In the genomic region with DNA sequence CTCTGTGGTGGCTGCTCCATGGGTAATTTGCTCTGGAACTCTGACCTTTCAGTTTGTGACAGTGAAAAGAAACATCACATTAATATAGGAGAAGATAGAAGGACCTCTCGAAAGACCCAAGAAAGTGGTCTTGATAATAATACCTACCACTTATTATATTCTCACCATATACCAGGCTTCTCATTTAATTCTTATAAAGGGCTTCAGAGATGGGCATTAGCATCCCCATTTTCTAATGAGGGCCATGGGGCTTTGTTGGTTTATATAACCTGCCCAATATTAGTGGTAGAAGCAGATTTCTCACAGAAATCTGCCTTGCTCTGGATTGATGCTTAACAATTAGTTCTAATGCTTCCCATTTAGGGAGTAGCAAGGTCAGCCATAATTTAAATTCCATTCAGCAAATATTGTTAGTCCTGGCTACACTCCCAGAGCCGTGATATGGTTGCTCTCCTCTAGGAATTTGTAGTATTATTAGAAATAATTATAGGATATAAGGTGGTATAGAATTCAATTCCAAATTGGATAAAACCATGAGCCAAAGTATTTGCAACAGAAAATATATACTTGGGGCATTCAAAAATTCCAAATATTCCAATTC, we compare ENCODE assay signal across 13 cellular contexts. TPM values are rescaled to one million over a fixed set of nuclear protein-coding genes. Genes with fewer than 3 reads are reported as not detected.
DNase-seq lines count a peak whose midpoint lies in the region; ATAC-seq and TF ChIP-seq lines count a peak whose summit lies in the region.
"Had no signal": no experiment of that assay in that cellular context is flagged by ENCODE, and none has a peak within 500 bp of the region (broad histone marks: within the 10 kb centered on the region; RNA-seq: fewer than 3 reads in every experiment).

No MANE protein-coding gene starts in this region.

- no peaks in the 10 kb centered on the region for H3K27me3 Mint-ChIP-seq in MCF 10A (ENCODE audit: insufficient read depth, unreplicated experiment)
- H3K27me3 Mint-ChIP-seq: activated naive CD4-positive, alpha-beta T cell treated with anti-CD3 and anti-CD28 coated beads, Interleukin-2, amount 50 U/mL, for 24 hours had no signal

- peak overlapping the region; percentile 2 for H3K4me2 ChIP-seq in hepatocyte

- TF ChIP-seq POLR2A in breast epithelium (IDR thresholded peaks at IDR 0.05) = no peak

- no peaks in the 10 kb centered on the region for H3K9me2 ChIP-seq in hepatocyte (replicated peaks; ENCODE audit: insufficient read depth)

- no peak for TF ChIP-seq CTCF in MCF 10A (IDR thresholded peaks at IDR 0.05; ENCODE audit: unreplicated experiment)
- no peak for TF ChIP-seq CTCF in breast epithelium (IDR thresholded peaks at IDR 0.05)
- TF ChIP-seq CTCF in hepatocyte (IDR thresholded peaks at IDR 0.05; ENCODE audit: poor library complexity) = no peak

- H3K27ac ChIP-seq in breast epithelium = peak overlapping the region in 1 of 2 donors; percentile 60
- peak overlapping the region; percentile 64 for H3K27ac ChIP-seq in hepatocyte

- ATAC-seq in GM21737 (IDR thresholded peaks at IDR 0.05; ENCODE audit: unreplicated experiment) = no peak
- ATAC-seq in HG02588 (IDR thresholded peaks at IDR 0.05; ENCODE audit: unreplicated experiment) = no peak

- H3K4me1 ChIP-seq in breast epithelium (no peaks in the 10 kb centered on the region), hepatocyte (ENCODE audit: insufficient read depth) (peaks cover 35% of the 10 kb centered on the region)

- H3K36me3 ChIP-seq in breast epithelium = no peaks in the 10 kb centered on the region
- H3K36me3 ChIP-seq in hepatocyte (replicated peaks; ENCODE audit: insufficient read depth, low read depth) = no peaks in the 10 kb centered on the region

- H3K4me3 Mint-ChIP-seq in MCF 10A (ENCODE audit: unreplicated experiment) = no peak overlapping the region
- H3K4me3 Mint-ChIP-seq: activated naive CD4-positive, alpha-beta T cell treated with anti-CD3 and anti-CD28 coated beads, Interleukin-2, amount 50 U/mL, for 24 hours had no signal

- 43% methylated on average over 2 of the region's 2 CpGs for WGBS in hepatocyte (ENCODE audit: low lambda C conversion rate, missing lambda C conversion rate)

- no peak overlapping the region for H2AFZ ChIP-seq in hepatocyte

- intact Hi-C loops in MCF 10A (cut with micrococcal nuclease) = loop anchor here (10.0 kb wide), 1 partner anchor 738 kb away; no protein-coding TSS in a partner anchor
- intact Hi-C loops in breast epithelium (cut with DNase I; ENCODE audit: low total_unique reads) = loop anchor here (2.0 kb wide), 1 partner anchor 56 kb away; no protein-coding TSS in a partner anchor

- H3K4me3 ChIP-seq in breast epithelium (no peak overlapping the region), hepatocyte (no peak overlapping the region)

- no peaks in the 10 kb centered on the region for H4K20me1 ChIP-seq in hepatocyte (ENCODE audit: insufficient read depth, poor library complexity, severe bottlenecking)

- POLR2A ChIA-PET in MCF 10A (lab: Yijun Ruan, JAX) = interaction anchor here (0.7 to 8.3 kb wide), 9 partner anchors 8 to 162 kb away, joined by 3 to 79 read pairs (median 6); a partner anchor contains a TSS

- no peaks in the 10 kb centered on the region for H3K9me3 Mint-ChIP-seq in MCF 10A (ENCODE audit: unreplicated experiment)
- H3K9me3 Mint-ChIP-seq: activated naive CD4-positive, alpha-beta T cell treated with anti-CD3 and anti-CD28 coated beads, Interleukin-2, amount 50 U/mL, for 24 hours had no signal

- BruUV-seq in MCF 10A (replicated peaks; lab: Mats Ljungman, UMichigan) = no TSS peak

- no peaks in the 10 kb centered on the region for H3K27me3 ChIP-seq in breast epithelium
- no peaks in the 10 kb centered on the region for H3K27me3 ChIP-seq in hepatocyte

- H3K4me1 Mint-ChIP-seq in MCF 10A (ENCODE audit: insufficient read depth, unreplicated experiment) = peaks cover 47% of the 10 kb centered on the region

- H3K9me3 ChIP-seq in breast epithelium (no peaks in the 10 kb centered on the region), hepatocyte (ENCODE audit: low read depth) (no peaks in the 10 kb centered on the region)

- H3K36me3 Mint-ChIP-seq in MCF 10A (ENCODE audit: insufficient read depth, unreplicated experiment) = no peaks in the 10 kb centered on the region

- peak overlapping the region; percentile 78 for H3K27ac Mint-ChIP-seq in MCF 10A (ENCODE audit: low read depth, unreplicated experiment)

- DNase-seq in MCF 10A (ENCODE audit: unreplicated experiment) (no peak), breast epithelium (ENCODE audit: low spot score in 2 of 2) (no peak), SHP77 treated with DMSO at 0.1 percent for 48 hours (lab: John Stamatoyannopoulos, UW) (peak; percentile 32), hepatocyte (ENCODE audit: low spot score) (no peak), KG1 (lab: John Stamatoyannopoulos, UW) (no peak)
- DNase-seq in activated CD8-positive, alpha-beta memory T cell treated with anti-CD3 and anti-CD28 coated beads, Interleukin-2, amount 50 U/mL, for 48 hours = no peak
- DNase-seq: activated CD8-positive, alpha-beta memory T cell treated with anti-CD3 and anti-CD28 coated beads for 24 hours; glutamatergic neuron; substantia nigra; T-helper 2 cell had no signal

- H3K79me2 ChIP-seq in hepatocyte = no peaks in the 10 kb centered on the region

- CTCF ChIA-PET in MCF 10A (lab: Yijun Ruan, JAX) = no interaction called here

RNA-seq across cellular contexts. Expression of a gene that starts 7.4 kb away (rescaled TPM):
- 13.0 and 32.6 TPM in 2 replicates for total RNA-seq in MCF 10A (2022)
- 10 to 100 TPM in 2 of 3 donors, 1 to 10 TPM in 1; 6.7 to 57.7 (median 28.2) TPM for total RNA-seq in breast epithelium
- total RNA-seq in hepatocyte = 57.2 and 57.8 TPM in 2 replicates
- polyA plus RNA-seq in hepatocyte = 57.3 and 65.6 TPM in 2 replicates

RNA-seq across cellular contexts. Expression of a gene that starts 7.8 kb away (rescaled TPM):
- total RNA-seq in MCF 10A (2022) = 5.1 and 9.6 TPM in 2 replicates
- 1 to 10 TPM; 1.6 to 6.2 (median 5.1) TPM for total RNA-seq in breast epithelium
- 3.6 and 5.9 TPM in 2 replicates for total RNA-seq in hepatocyte
- 6.4 and 6.6 TPM in 2 replicates for polyA plus RNA-seq in hepatocyte
